8 cellular contexts compared by ENCODE assay signal in the genomic region with DNA sequence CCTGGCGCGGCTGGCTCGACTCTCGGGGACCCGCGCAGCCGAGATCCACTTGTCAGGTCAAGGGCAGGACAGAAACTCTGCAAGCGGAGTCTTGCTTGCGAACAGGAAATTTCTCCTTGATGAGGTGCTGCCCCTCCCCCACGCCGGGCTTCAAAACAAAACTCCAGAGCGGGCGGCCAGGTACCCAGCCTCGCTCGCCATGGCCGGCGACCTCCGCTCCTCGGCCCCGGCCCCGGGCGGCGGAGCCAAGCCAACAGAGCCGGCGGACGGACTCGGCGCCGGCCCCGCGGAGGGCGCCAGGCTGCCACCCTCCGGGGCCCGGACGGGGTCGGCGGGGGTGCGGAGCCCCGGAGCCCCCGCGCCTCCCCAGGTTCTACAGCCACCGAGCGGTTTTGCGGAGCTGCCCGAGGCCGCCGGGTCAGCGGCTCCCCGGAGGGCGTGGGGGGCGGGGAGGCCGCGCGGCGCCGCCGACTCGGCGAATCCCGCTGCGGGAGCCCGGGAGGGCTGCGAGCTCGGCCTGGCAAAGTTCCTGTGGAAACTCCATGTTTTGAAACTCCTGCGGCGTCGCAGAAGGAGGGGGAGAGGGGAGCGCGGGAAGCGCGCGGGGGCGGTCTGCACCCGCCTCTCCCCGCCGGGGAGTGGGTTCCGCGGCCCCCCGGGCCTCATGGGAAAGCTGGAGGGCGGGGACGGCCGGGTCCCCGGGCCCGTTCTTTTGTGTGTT. TPM values are rescaled to one million over a fixed set of nuclear protein-coding genes. Genes with fewer than 3 reads are reported as not detected.
A peak's percentile ranks its signal among the peaks of the same experiment; 100 is the strongest.
DNase-seq lines count a peak whose midpoint lies in the region; ATAC-seq and TF ChIP-seq lines count a peak whose summit lies in the region.

No MANE protein-coding gene starts in this region.

- H3K27ac Mint-ChIP-seq in CD8-positive, alpha-beta memory T cell, result peak overlapping the region in 1 of 8 donors; percentile 87
- H3K27ac Mint-ChIP-seq in T-helper 17 cell, result no peak overlapping the region

- POLR2A ChIA-PET in CD8-positive, alpha-beta memory T cell (lab: Charles Lee), result interaction anchor here (3.3 kb wide), 1 partner anchor 11 kb away, joined by 25 read pairs; a partner anchor contains a TSS

- H3K4me3 ChIP-seq in CD8-positive, alpha-beta memory T cell (ENCODE audit: low read length), result no peak overlapping the region
- peak overlapping the region; percentile 49 to 53 for H3K4me3 ChIP-seq in foreskin fibroblast (ENCODE audit: low read depth in 1 of 2, low read length in 2 of 2)
- H3K4me3 ChIP-seq in ovary, result peak overlapping the region; percentile 42

- CTCF ChIA-PET in CD8-positive, alpha-beta memory T cell (lab: Charles Lee), result no interaction called here

- H3K27me3 Mint-ChIP-seq in CD8-positive, alpha-beta memory T cell, result peaks cover 0 to 27% of the 10 kb centered on the region in 2 donors
- H3K27me3 Mint-ChIP-seq in T-helper 17 cell, result no peaks in the 10 kb centered on the region

- no peak overlapping the region for H3K27ac ChIP-seq in CD8-positive, alpha-beta memory T cell (ENCODE audit: low read depth, low read length)
- peak overlapping the region; percentile 90 to 96 for H3K27ac ChIP-seq in ovary

- peak overlapping the region in 4 of 7 donors; percentile 52 to 70 (median 61) for H3K4me3 Mint-ChIP-seq in CD8-positive, alpha-beta memory T cell
- peak overlapping the region; percentile 39 for H3K4me3 Mint-ChIP-seq in T-helper 17 cell

- H3K36me3 ChIP-seq in CD8-positive, alpha-beta memory T cell (ENCODE audit: insufficient read depth, low read length), result no peaks in the 10 kb centered on the region
- H3K36me3 ChIP-seq in ovary, result no peaks in the 10 kb centered on the region

- H3K36me3 Mint-ChIP-seq in CD8-positive, alpha-beta memory T cell, result no peaks in the 10 kb centered on the region
- no peaks in the 10 kb centered on the region for H3K36me3 Mint-ChIP-seq in T-helper 17 cell (ENCODE audit: low read depth)

- H3K4me1 Mint-ChIP-seq in CD8-positive, alpha-beta memory T cell, result peaks cover 10 to 18% (median 12%) of the 10 kb centered on the region in 3 donors
- H3K4me1 Mint-ChIP-seq in T-helper 17 cell, result peaks cover 6% of the 10 kb centered on the region

- no peak for TF ChIP-seq CTCF in foreskin fibroblast (IDR thresholded peaks at IDR 0.05; ENCODE audit: low read depth, low read length)
- no peak for TF ChIP-seq CTCF in ovary (IDR thresholded peaks at IDR 0.05)
- no peak for TF ChIP-seq CTCF in GM13976 (IDR thresholded peaks at IDR 0.05; ENCODE audit: borderline replicate concordance, control extremely low read depth, extremely low read depth, insufficient read depth, missing control alignments)

- 0 to 6% (median 3%) methylated on average over 58 to 84 of the region's 84 CpGs for WGBS in ovary, 3 donors

- no peaks in the 10 kb centered on the region for H3K9me3 Mint-ChIP-seq in CD8-positive, alpha-beta memory T cell

- H3K4me1 ChIP-seq in CD8-positive, alpha-beta memory T cell (ENCODE audit: insufficient read depth, low read length), result peaks cover 4% of the 10 kb centered on the region
- H3K4me1 ChIP-seq in ovary (ENCODE audit: insufficient read depth), result peaks cover 1% of the 10 kb centered on the region

- no peaks in the 10 kb centered on the region for H3K9me3 ChIP-seq in CD8-positive, alpha-beta memory T cell (ENCODE audit: low read length)
- H3K9me3 ChIP-seq in T-helper 17 cell (ENCODE audit: control insufficient read depth, low read length, poor library complexity, severe bottlenecking), result no peaks in the 10 kb centered on the region
- no peaks in the 10 kb centered on the region for H3K9me3 ChIP-seq in ovary

- intact Hi-C loops in ovary (cut with DNase I), result loop anchor here (5.0 to 10.0 kb wide), 3 partner anchors 38 to 155 kb away; no protein-coding TSS in a partner anchor

- in situ Hi-C loops in GM13976 (cut with MboI; ENCODE audit: low sequenced_read_pairs, unreplicated experiment), result loop anchor here (10.0 kb wide), 1 partner anchor 55 kb away; no protein-coding TSS in a partner anchor

- ATAC-seq in T-helper 17 cell, result no peak
- no peak for ATAC-seq in activated CD4-positive, CD25-positive, alpha-beta regulatory T cell treated with anti-CD3 and anti-CD28 coated beads, Interleukin-2, amount 50 U/mL, for 24 hours

- no peak for TF ChIP-seq EP300 in ovary (IDR thresholded peaks at IDR 0.05)

- H3K27me3 ChIP-seq in CD8-positive, alpha-beta memory T cell (ENCODE audit: insufficient read depth, low read length, poor library complexity, severe bottlenecking), result no peaks in the 10 kb centered on the region
- H3K27me3 ChIP-seq in ovary, result no peaks in the 10 kb centered on the region

- TF ChIP-seq POLR2A in ovary (IDR thresholded peaks at IDR 0.05), result no peak

- DNase-seq in CD8-positive, alpha-beta memory T cell, result no peak
- DNase-seq in HK-2 (ENCODE audit: unreplicated experiment) (peak; percentile 76), T-helper 17 cell (no peak), foreskin fibroblast (peak in 1 of 2 donors; percentile 68), ovary (peak; percentile 73 to 83 (median 80)), GM13976 (ENCODE audit: low spot score) (no peak)
- DNase-seq in NK-92 treated with Interleukin-12 subunit alpha and Interleukin-12 subunit beta, amount 100 ng/mL, for 24 hours (lab: John Stamatoyannopoulos, UW), result no peak

RNA-seq across cellular contexts. Expression of a gene that starts 11.7 kb away (rescaled TPM):
- total RNA-seq in CD8-positive, alpha-beta memory T cell, result 10 to 100 TPM; 62.6 to 67.7 TPM
- 7.2 TPM for polyA plus RNA-seq in CD8-positive, alpha-beta memory T cell
- 10 to 100 TPM; 24.7 to 29.1 TPM for total RNA-seq in T-helper 17 cell
- 10 to 100 TPM; 25.0 to 57.2 (median 43.2) TPM for total RNA-seq in ovary
- polyA plus RNA-seq in ovary, result 10 to 100 TPM; 17.7 to 22.0 TPM

Comparison
In these comparisons a context has a peak if more than half of its experiments do, and no peak if none do; other contexts are left out.
1. DNase-seq: peak in HK-2 (single experiment) and ovary (5 of 5); none in CD8-positive, alpha-beta memory T cell (0 of 5), T-helper 17 cell (0 of 3), GM13976 (single experiment) and NK-92 treated with Interleukin-12 subunit alpha and Interleukin-12 subunit beta, amount 100 ng/mL, for 24 hours (single experiment).